ENCODE assay signal across 16 cellular contexts in the genomic region with DNA sequence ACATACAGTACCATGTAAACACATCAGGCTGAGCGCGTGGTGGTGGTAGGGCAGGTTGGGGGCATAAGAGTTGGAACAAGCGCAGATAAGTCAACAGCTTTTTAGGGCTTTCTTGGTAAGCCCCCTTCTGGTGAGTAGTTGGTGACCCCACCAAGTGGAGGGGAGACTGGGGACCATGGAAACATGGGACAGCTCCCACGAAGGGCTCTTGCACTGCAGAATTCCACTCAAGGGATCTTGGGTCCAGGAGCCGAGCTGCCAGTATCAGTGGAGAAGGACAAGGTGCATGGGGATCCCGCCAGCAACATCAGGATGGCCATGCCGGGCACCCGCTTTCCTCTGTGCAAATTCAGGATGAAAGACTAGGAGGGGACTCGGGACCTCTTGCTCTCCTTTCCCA. TPM values are rescaled to one million over a fixed set of nuclear protein-coding genes. Genes with fewer than 3 reads are reported as not detected.
DNase-seq lines count a peak whose midpoint lies in the region; ATAC-seq and TF ChIP-seq lines count a peak whose summit lies in the region.
"Had no signal": no experiment of that assay in that cellular context is flagged by ENCODE, and none has a peak within 500 bp of the region (broad histone marks: within the 10 kb centered on the region; RNA-seq: fewer than 3 reads in every experiment).

No MANE protein-coding gene starts in this region.

- TSS peak; percentile 16 for BruUV-seq in mammary epithelial cell (replicated peaks; lab: Mats Ljungman, UMichigan)
- BruUV-seq in MCF 10A (replicated peaks; lab: Mats Ljungman, UMichigan), result no TSS peak
- BruUV-seq in Panc1 (replicated peaks; lab: Mats Ljungman, UMichigan), result TSS peak; percentile 51

- no peak for ATAC-seq in Panc1
- no peak for ATAC-seq in HG03139 (IDR thresholded peaks at IDR 0.05; ENCODE audit: unreplicated experiment)
- ATAC-seq: GM12878, GM23338 had no signal

- H3K27me3 Mint-ChIP-seq in MCF 10A (ENCODE audit: insufficient read depth, unreplicated experiment) (no peaks in the 10 kb centered on the region), neural crest cell (ENCODE audit: low read depth) (no peaks in the 10 kb centered on the region)
- H3K27me3 Mint-ChIP-seq: CD4-positive, alpha-beta T cell had no signal

- CTCF ChIA-PET in mammary epithelial cell (lab: Charles Lee; ENCODE audit: low non-redundant PET), result no interaction called here
- CTCF ChIA-PET in MCF 10A (lab: Yijun Ruan, JAX), result interaction anchor here (0.5 kb wide), 1 partner anchor 52 kb away, joined by 3 read pairs; no protein-coding TSS in a partner anchor
- CTCF ChIA-PET in Panc1 (lab: Charles Lee), result no interaction called here

- H3K79me2 ChIP-seq in mammary epithelial cell (ENCODE audit: insufficient read depth, low read length), result no peaks in the 10 kb centered on the region

- no peaks in the 10 kb centered on the region for H4K20me1 ChIP-seq in mammary epithelial cell (ENCODE audit: insufficient read depth, low read length)
- H4K20me1 ChIP-seq: BLaER1 treated with 17β-estradiol and CSF1 and Interleukin-3, amounts not matched to agents 10 nM and 100 nM had no signal

- H3K36me3 Mint-ChIP-seq in MCF 10A (ENCODE audit: insufficient read depth, unreplicated experiment) (peaks cover 43% of the 10 kb centered on the region), neural crest cell (ENCODE audit: low read depth) (peaks cover 15% of the 10 kb centered on the region)

- H3K4me1 ChIP-seq in mammary epithelial cell (ENCODE audit: insufficient read depth, low read length) (no peaks in the 10 kb centered on the region), Panc1 (ENCODE audit: control insufficient read depth, insufficient read depth, low read length) (no peaks in the 10 kb centered on the region)

- H3K9me3 ChIP-seq in mammary epithelial cell (replicated peaks; ENCODE audit: insufficient read depth, low read length), result no peaks in the 10 kb centered on the region
- H3K9me3 ChIP-seq in Panc1 (ENCODE audit: control insufficient read depth, insufficient read depth, low read depth, low read length), result no peaks in the 10 kb centered on the region
- H3K9me3 ChIP-seq: BLaER1 treated with 17β-estradiol and CSF1 and Interleukin-3, amounts not matched to agents 10 nM and 100 nM had no signal

- TF ChIP-seq CTCF in mammary epithelial cell (conservative IDR thresholded peaks at IDR 0.05 in 1 of 2, IDR thresholded peaks at IDR 0.05 in 1 of 2; ENCODE audit: extremely low read depth in 1 of 2, insufficient read depth in 1 of 2, low read depth in 1 of 2, low read length in 2 of 2) (no peak), MCF 10A (IDR thresholded peaks at IDR 0.05; ENCODE audit: unreplicated experiment) (no peak), Panc1 (IDR thresholded peaks at IDR 0.05) (no peak), neural crest cell (conservative IDR thresholded peaks at IDR 0.05) (no peak)

- in situ Hi-C loops in mammary epithelial cell (cut with MboI; ENCODE audit: low sequenced_read_pairs in 2 of 2) (no loop called here), Panc1 (cut with HindIII; ENCODE audit: low pct_unique_long_range_greater_than_20kb, low sequenced_read_pairs) (no loop called here)

- H3K9ac ChIP-seq in mammary epithelial cell (ENCODE audit: insufficient read depth, low read length), result no peak overlapping the region
- H3K9ac ChIP-seq: BLaER1 treated with 17β-estradiol and CSF1 and Interleukin-3, amounts not matched to agents 10 nM and 100 nM had no signal

- DNase-seq in mammary epithelial cell (no peak), MCF 10A (ENCODE audit: unreplicated experiment) (no peak), Panc1 (ENCODE audit: low read depth, low spot score) (no peak), neural crest cell (ENCODE audit: low read depth, low spot score) (no peak), iPS-NIHi11 (ENCODE audit: low spot score) (no peak), NCI-H2227 (lab: John Stamatoyannopoulos, UW; ENCODE audit: unreplicated experiment) (no peak)
- DNase-seq: ACHN; CD4-positive, alpha-beta T cell; DMS79; H7 had no signal

- H3K4me2 ChIP-seq in mammary epithelial cell (ENCODE audit: insufficient read depth, low read depth, low read length), result no peak overlapping the region
- H3K4me2 ChIP-seq: BLaER1 treated with 17β-estradiol and CSF1 and Interleukin-3, amounts not matched to agents 10 nM and 100 nM; GM23338 had no signal

- dilution Hi-C loops in mammary epithelial cell (cut with HindIII; ENCODE audit: low sequenced_read_pairs), result no loop called here

- H3K9me3 Mint-ChIP-seq in MCF 10A (ENCODE audit: unreplicated experiment), result no peaks in the 10 kb centered on the region
- no peaks in the 10 kb centered on the region for H3K9me3 Mint-ChIP-seq in neural crest cell
- H3K9me3 Mint-ChIP-seq: CD4-positive, alpha-beta T cell; GM23338 had no signal

- H3K4me3 ChIP-seq in mammary epithelial cell (replicated peaks in 1 of 3; ENCODE audit: insufficient read depth in 1 of 3, low read depth in 2 of 3, low read length in 3 of 3), result no peak overlapping the region
- H3K4me3 ChIP-seq in Panc1 (ENCODE audit: low read depth in 2 of 2, low read length in 2 of 2), result no peak overlapping the region
- H3K4me3 ChIP-seq: BLaER1 treated with 17β-estradiol and CSF1 and Interleukin-3, amounts not matched to agents 10 nM and 100 nM; GM12878; GM23338 had no signal

- H3K36me3 ChIP-seq in mammary epithelial cell (ENCODE audit: insufficient read depth, low read length) (peaks cover 9% of the 10 kb centered on the region), Panc1 (ENCODE audit: control insufficient read depth, insufficient read depth, low read length) (no peaks in the 10 kb centered on the region; the same call in 1 of the 2 replicates)

- no peak overlapping the region for H3K27ac ChIP-seq in mammary epithelial cell (ENCODE audit: insufficient read depth, low read depth, low read length)
- no peak overlapping the region for H3K27ac ChIP-seq in Panc1 (ENCODE audit: low read length)
- H3K27ac ChIP-seq: BLaER1 treated with 17β-estradiol and CSF1 and Interleukin-3, amounts not matched to agents 10 nM and 100 nM had no signal

- H3K27ac Mint-ChIP-seq in MCF 10A (ENCODE audit: low read depth, unreplicated experiment), result no peak overlapping the region
- H3K27ac Mint-ChIP-seq in neural crest cell (ENCODE audit: unreplicated experiment), result peak overlapping the region; percentile 81
- H3K27ac Mint-ChIP-seq: CD4-positive, alpha-beta T cell had no signal

- POLR2A ChIA-PET in MCF 10A (lab: Yijun Ruan, JAX), result interaction anchor here (0.6 to 0.7 kb wide), 2 partner anchors 56 to 254 kb away, joined by 3 read pairs; a partner anchor contains a TSS
- POLR2A ChIA-PET in Panc1 (lab: Charles Lee), result no interaction called here

- H3K4me1 Mint-ChIP-seq in MCF 10A (ENCODE audit: insufficient read depth, unreplicated experiment) (no peaks in the 10 kb centered on the region), neural crest cell (no peaks in the 10 kb centered on the region)

- intact Hi-C loops in mammary epithelial cell (cut with micrococcal nuclease) (no loop called here), MCF 10A (cut with micrococcal nuclease) (no loop called here), Panc1 (cut with micrococcal nuclease; ENCODE audit: unreplicated experiment) (no loop called here)

- no peaks in the 10 kb centered on the region for H3K27me3 ChIP-seq in mammary epithelial cell (ENCODE audit: insufficient read depth, low read length)
- H3K27me3 ChIP-seq in Panc1 (ENCODE audit: control insufficient read depth, insufficient read depth, low read length), result no peaks in the 10 kb centered on the region
- H3K27me3 ChIP-seq: BLaER1 treated with 17β-estradiol and CSF1 and Interleukin-3, amounts not matched to agents 10 nM and 100 nM had no signal

- no peak overlapping the region for H3K4me3 Mint-ChIP-seq in MCF 10A (ENCODE audit: unreplicated experiment)
- no peak overlapping the region for H3K4me3 Mint-ChIP-seq in neural crest cell
- H3K4me3 Mint-ChIP-seq: CD4-positive, alpha-beta T cell; GM23338 had no signal

- no peak overlapping the region for H2AFZ ChIP-seq in mammary epithelial cell (ENCODE audit: low read depth, low read length)
- H2AFZ ChIP-seq: GM23338 had no signal

- 96% methylated on average over 9 of the region's 9 CpGs for WGBS in mammary epithelial cell (ENCODE audit: low coverage, missing lambda C conversion rate)

RNA-seq across cellular contexts. Expression of a gene that starts 6.2 kb away (rescaled TPM):
- total RNA-seq in mammary epithelial cell, result not detected
- 0.06 TPM for polyA plus RNA-seq in mammary epithelial cell
- not detected for polyA minus RNA-seq in mammary epithelial cell
- not detected in 2 replicates for total RNA-seq in MCF 10A (2022)
- total RNA-seq in Panc1 (2021; ENCODE audit: unreplicated experiment), result 1.7 TPM
- polyA plus RNA-seq in Panc1 (2012; ENCODE audit: insufficient read length), result 0.48 TPM
- 0.80 and 0.96 TPM in 2 replicates for total RNA-seq in neural crest cell
- total RNA-seq: A172, G401, GM23338 had no signal

RNA-seq across cellular contexts. Expression of a gene that starts 14.0 kb away (rescaled TPM):
- total RNA-seq in mammary epithelial cell (not detected), MCF 10A (2022) (not detected in 2 replicates), Panc1 (2021; ENCODE audit: unreplicated experiment) (1.2 TPM), neural crest cell (not detected in 2 replicates)
- not detected for polyA plus RNA-seq in mammary epithelial cell
- polyA minus RNA-seq in mammary epithelial cell, result not detected
- polyA plus RNA-seq in Panc1 (2012; ENCODE audit: insufficient read length), result not detected
- total RNA-seq: A172; CD4-positive, alpha-beta T cell; G401; GM23338; H7 had no signal
- polyA plus RNA-seq: GM12878, GM23338 had no signal

RNA-seq across cellular contexts. Expression of a gene that starts 20.6 kb away (rescaled TPM):
- total RNA-seq in mammary epithelial cell (not detected), MCF 10A (2022) (not detected in 2 replicates), Panc1 (2021; ENCODE audit: unreplicated experiment) (not detected), neural crest cell (not detected in 2 replicates)
- not detected for polyA plus RNA-seq in mammary epithelial cell
- polyA minus RNA-seq in mammary epithelial cell, result not detected
- polyA plus RNA-seq in Panc1 (2012; ENCODE audit: insufficient read length), result not detected
- total RNA-seq: A172; CD4-positive, alpha-beta T cell; G401; GM12878; GM23338; H7 had no signal
- polyA plus RNA-seq: GM12878, GM23338 had no signal

RNA-seq across cellular contexts. Expression of a gene that starts 52.0 kb away (rescaled TPM):
- total RNA-seq in mammary epithelial cell, result not detected
- polyA plus RNA-seq in mammary epithelial cell, result not detected
- not detected for polyA minus RNA-seq in mammary epithelial cell
- total RNA-seq in MCF 10A (2022), result not detected in 2 replicates
- 0.39 TPM for total RNA-seq in Panc1 (2021; ENCODE audit: unreplicated experiment)
- not detected for polyA plus RNA-seq in Panc1 (2012; ENCODE audit: insufficient read length)
- not detected in 2 replicates for total RNA-seq in neural crest cell
- total RNA-seq: A172; CD4-positive, alpha-beta T cell; G401 had no signal
- polyA plus RNA-seq: GM12878 had no signal

RNA-seq across cellular contexts. Expression of a gene that starts 55.8 kb away (rescaled TPM):
- total RNA-seq in mammary epithelial cell (10 to 100 TPM; 35.7 to 67.9 TPM), MCF 10A (2022) (82.5 and 105 TPM in 2 replicates), Panc1 (2021; ENCODE audit: unreplicated experiment) (139 TPM), neural crest cell (40.7 and 44.5 TPM in 2 replicates)
- 57.6 TPM for polyA plus RNA-seq in mammary epithelial cell
- polyA minus RNA-seq in mammary epithelial cell, result 43.6 TPM
- 130 TPM for polyA plus RNA-seq in Panc1 (2012; ENCODE audit: insufficient read length)
